In the genomic region with DNA sequence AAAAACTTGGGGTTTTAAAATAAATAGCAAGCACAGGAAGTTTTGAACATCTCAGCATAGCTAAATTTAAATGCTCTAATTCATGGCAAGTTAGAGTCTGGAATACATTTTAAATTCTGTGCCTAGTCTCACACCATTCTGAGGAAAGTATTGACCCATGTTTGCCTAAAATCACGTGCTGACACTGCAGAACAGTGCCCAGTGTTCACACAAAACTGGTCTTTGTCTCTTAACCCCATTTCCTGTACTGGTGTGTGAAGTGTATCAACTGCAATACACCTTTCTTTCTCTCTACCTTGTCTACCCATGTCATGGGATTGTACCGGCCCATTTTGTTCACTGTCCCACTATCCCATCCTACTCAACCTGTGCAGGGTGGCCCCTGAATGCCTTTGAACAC, we compare ENCODE assay signal across 21 cellular contexts.
"Had no signal": no experiment of that assay in that cellular context is flagged by ENCODE, and none has a peak within 500 bp of the region (broad histone marks: within the 10 kb centered on the region; RNA-seq: fewer than 3 reads in every experiment).

No MANE protein-coding gene starts in this region.

- H3K27ac ChIP-seq: dorsolateral prefrontal cortex, prostate gland, right atrium auricular region, sigmoid colon, suprapubic skin, transverse colon, upper lobe of right lung, uterus had no signal

- H3K27ac Mint-ChIP-seq: immature natural killer cell; memory B cell; natural killer cell; stimulated activated memory B cell treated with anti-CD40 and anti-IgM and Interleukin-4, amounts not matched to agents 10 μg/mL and 1 μg/mL and 100 μg/mL, for 72 hours had no signal

- H3K4me3 ChIP-seq: dorsolateral prefrontal cortex, lung, prostate gland, right atrium auricular region, sigmoid colon, suprapubic skin, transverse colon, upper lobe of right lung, uterus had no signal

- H3K27me3 Mint-ChIP-seq: memory B cell; stimulated activated memory B cell treated with anti-CD40 and anti-IgM and Interleukin-4, amounts not matched to agents 10 μg/mL and 1 μg/mL and 100 μg/mL, for 72 hours had no signal

- H3K4me1 Mint-ChIP-seq: immature natural killer cell; memory B cell; natural killer cell; stimulated activated memory B cell treated with anti-CD40 and anti-IgM and Interleukin-4, amounts not matched to agents 10 μg/mL and 1 μg/mL and 100 μg/mL, for 72 hours had no signal

- H3K9me3 ChIP-seq: prostate gland, right atrium auricular region, sigmoid colon, transverse colon, upper lobe of right lung, uterus had no signal

- H3K36me3 ChIP-seq: prostate gland, right atrium auricular region, sigmoid colon, suprapubic skin, transverse colon, upper lobe of right lung, uterus had no signal

- H3K36me3 Mint-ChIP-seq: memory B cell; natural killer cell; stimulated activated memory B cell treated with anti-CD40 and anti-IgM and Interleukin-4, amounts not matched to agents 10 μg/mL and 1 μg/mL and 100 μg/mL, for 72 hours had no signal

- ATAC-seq: left colon; left ventricle myocardium superior; natural killer cell; stimulated activated memory B cell treated with anti-CD40 and anti-IgM and Interleukin-4, amounts not matched to agents 10 μg/mL and 1 μg/mL and 100 μg/mL, for 72 hours; stimulated activated naive CD8-positive, alpha-beta T cell treated with anti-CD3 and anti-CD28 coated beads, Interleukin-15, Interleukin-2, amounts not matched to agents 100 U/mL and 50 U/mL, for 24 hours; upper lobe of right lung had no signal

- DNase-seq: dorsolateral prefrontal cortex; effector CD4-positive, alpha-beta T cell; hypothalamus; immature natural killer cell; islet precursor cell; kidney glomerular epithelial cell; left colon; left ventricle myocardium superior; natural killer cell; sigmoid colon; stimulated activated CD4-positive, alpha-beta T cell treated with anti-CD3 and anti-CD28 coated beads, Interleukin-4, amount 100 ng/mL, for 4 hours; stimulated activated naive CD8-positive, alpha-beta T cell treated with anti-CD3 and anti-CD28 coated beads, Interleukin-15, Interleukin-2, amounts not matched to agents 100 U/mL and 50 U/mL, for 24 hours; transverse colon; upper lobe of right lung; uterus had no signal

- H3K4me1 ChIP-seq: prostate gland, right atrium auricular region, sigmoid colon, suprapubic skin, transverse colon, upper lobe of right lung, uterus had no signal

- H3K4me3 Mint-ChIP-seq: immature natural killer cell; memory B cell; natural killer cell; stimulated activated memory B cell treated with anti-CD40 and anti-IgM and Interleukin-4, amounts not matched to agents 10 μg/mL and 1 μg/mL and 100 μg/mL, for 72 hours had no signal

- H3K27me3 ChIP-seq: dorsolateral prefrontal cortex, right atrium auricular region, sigmoid colon, suprapubic skin, transverse colon, upper lobe of right lung, uterus had no signal
